ENCODE assay signal across 15 cellular contexts in the genomic region with DNA sequence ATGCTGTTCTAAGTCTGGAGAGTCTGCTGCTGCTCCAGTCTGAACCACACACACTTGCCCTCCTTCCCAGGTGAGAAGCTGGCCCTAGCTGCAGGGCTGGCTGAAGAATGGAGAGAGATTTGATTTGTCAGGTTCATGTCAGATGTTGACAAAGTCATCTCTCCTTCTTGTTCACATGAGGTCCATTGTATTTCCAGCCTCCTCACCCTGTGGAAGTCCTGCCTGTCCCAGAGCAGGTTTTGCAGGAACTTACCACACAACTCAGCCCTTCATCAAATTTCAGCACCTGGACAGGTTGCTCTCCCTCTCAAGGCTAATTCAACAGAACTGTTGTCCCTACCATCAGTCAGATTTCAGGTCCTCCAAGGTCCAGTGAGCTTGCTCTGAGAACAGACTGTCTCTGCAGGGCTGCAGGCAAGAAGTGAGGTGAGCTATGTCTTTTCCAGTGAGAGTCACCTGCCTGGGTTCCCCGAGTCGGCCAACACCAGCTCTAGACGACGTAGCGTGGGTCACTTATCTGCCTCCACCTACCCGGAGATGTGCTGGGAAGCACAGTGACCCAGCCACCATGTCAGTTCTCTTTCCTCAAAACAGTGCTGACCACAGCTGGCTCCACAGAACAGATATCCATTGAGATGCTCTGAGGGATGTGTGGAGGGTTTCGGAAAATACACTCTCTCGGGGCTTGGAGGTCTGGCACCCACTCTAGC. TPM values are rescaled to one million over a fixed set of nuclear protein-coding genes. Genes with fewer than 3 reads are reported as not detected.
DNase-seq lines count a peak whose midpoint lies in the region; ATAC-seq, FAIRE-seq and TF ChIP-seq lines count a peak whose summit lies in the region.
"Had no signal": no experiment of that assay in that cellular context is flagged by ENCODE, and none has a peak within 500 bp of the region (broad histone marks: within the 10 kb centered on the region; RNA-seq: fewer than 3 reads in every experiment).

No MANE protein-coding gene starts in this region.

- FAIRE-seq in bronchial epithelial cell (lab: Jason Lieb, UNC) = peak; percentile 18
- FAIRE-seq in GM12891 (lab: Jason Lieb, UNC) = no peak

- H3K9me3 ChIP-seq in right atrium auricular region (no peaks in the 10 kb centered on the region), neutrophil (no peaks in the 10 kb centered on the region)

- intact Hi-C loops in Right ventricle myocardium inferior (cut with DNase I) = no loop called here

- ATAC-seq in Right ventricle myocardium inferior (no peak), GM21786 (IDR thresholded peaks at IDR 0.05; ENCODE audit: unreplicated experiment) (no peak)
- ATAC-seq: natural killer cell, T-cell had no signal

- H3K27me3 ChIP-seq in right atrium auricular region (no peaks in the 10 kb centered on the region), bronchial epithelial cell (ENCODE audit: control insufficient read depth, insufficient read depth, low read length) (no peaks in the 10 kb centered on the region), neutrophil (no peaks in the 10 kb centered on the region)

- DNase-seq in right atrium auricular region (ENCODE audit: low spot score) (no peak), Right ventricle myocardium inferior (ENCODE audit: missing footprints) (no peak), bronchial epithelial cell (ENCODE audit: low read depth) (peak; percentile 57), GM12891 (ENCODE audit: insufficient read length, low spot score) (no peak), NCI-H345 treated with DMSO at 0.1 percent for 48 hours (lab: John Stamatoyannopoulos, UW; ENCODE audit: unreplicated experiment) (no peak)
- DNase-seq: activated CD4-positive, CD25-positive, alpha-beta regulatory T cell; glutamatergic neuron; natural killer cell; NCI-H748 treated with DMSO at 0.1 percent for 48 hours; stimulated activated CD4-positive, alpha-beta T cell treated with anti-CD3 and anti-CD28 coated beads, Interleukin-1b, Interleukin-23, amount 100 ng/mL, for 48 hours; T-cell had no signal

- H3K36me3 ChIP-seq in right atrium auricular region = no peaks in the 10 kb centered on the region
- H3K36me3 ChIP-seq in bronchial epithelial cell (ENCODE audit: control insufficient read depth, insufficient read depth, low read length) = no peaks in the 10 kb centered on the region
- H3K36me3 ChIP-seq in neutrophil = no peaks in the 10 kb centered on the region

- TF ChIP-seq CTCF in right atrium auricular region (IDR thresholded peaks at IDR 0.05) (no peak), bronchial epithelial cell (IDR thresholded peaks at IDR 0.05; ENCODE audit: insufficient read depth, low read length, severe bottlenecking) (no peak), neutrophil (IDR thresholded peaks at IDR 0.05) (no peak)

- H3K4me1 ChIP-seq in right atrium auricular region = peaks cover 0 to 52% of the 10 kb centered on the region in 2 donors
- peaks cover 79 to 87% of the 10 kb centered on the region in 2 experiments for H3K4me1 ChIP-seq in neutrophil (ENCODE audit: control insufficient read depth in 1 of 2, insufficient read depth in 1 of 2, low read depth in 1 of 2, low read length in 1 of 2)

- H3K27ac ChIP-seq in right atrium auricular region = peak overlapping the region; percentile 40 to 41
- peak overlapping the region; percentile 99 for H3K27ac ChIP-seq in neutrophil

- H3K4me3 ChIP-seq in right atrium auricular region (no peak overlapping the region), bronchial epithelial cell (ENCODE audit: low read depth, low read length) (no peak overlapping the region), neutrophil (ENCODE audit: low read depth in 1 of 2, low read length in 1 of 2) (no peak overlapping the region)
- H3K4me3 ChIP-seq: lung had no signal

- TF ChIP-seq POLR2A in GM12891 (IDR thresholded peaks at IDR 0.05; ENCODE audit: low read depth, low read length) = no peak

TF ChIP-seq in GM12891, 5 proteins besides CTCF, POLR2A, EP300 and RAD21:
- no peak for TF ChIP-seq PAX5 (IDR thresholded peaks at IDR 0.05; ENCODE audit: insufficient read depth, low read length, severe bottlenecking)
- no peak for TF ChIP-seq TAF1 (IDR thresholded peaks at IDR 0.05; ENCODE audit: low read depth, low read length)
- TF ChIP-seq SPI1 (IDR thresholded peaks at IDR 0.05; ENCODE audit: low read depth, low read length) = no peak

RNA-seq across cellular contexts. Expression of gene CD93, which starts 58.0 kb away (rescaled TPM):
- total RNA-seq in right atrium auricular region = 10 to 100 TPM; 35.7 to 51.6 TPM
- 43.5 TPM for total RNA-seq in Right ventricle myocardium inferior
- under 0.01 and 0.13 TPM in 2 replicates for total RNA-seq in bronchial epithelial cell
- polyA plus RNA-seq in GM12891 (2012; ENCODE audit: low read depth, missing spikeins) = 0.05 TPM
- polyA plus RNA-seq: IgD-negative memory B cell had no signal

Comparison
In these comparisons a context has a peak if more than half of its experiments do, and no peak if none do; other contexts are left out.
1. RNA of gene CD93, which starts 58.0 kb away (total RNA-seq): 35.7 to 51.6 TPM in right atrium auricular region and 43.5 TPM in Right ventricle myocardium inferior (single experiment); under 0.01 to 0.13 TPM in bronchial epithelial cell; every median in the first group is over 10 times any median in the second.